In the genomic region with DNA sequence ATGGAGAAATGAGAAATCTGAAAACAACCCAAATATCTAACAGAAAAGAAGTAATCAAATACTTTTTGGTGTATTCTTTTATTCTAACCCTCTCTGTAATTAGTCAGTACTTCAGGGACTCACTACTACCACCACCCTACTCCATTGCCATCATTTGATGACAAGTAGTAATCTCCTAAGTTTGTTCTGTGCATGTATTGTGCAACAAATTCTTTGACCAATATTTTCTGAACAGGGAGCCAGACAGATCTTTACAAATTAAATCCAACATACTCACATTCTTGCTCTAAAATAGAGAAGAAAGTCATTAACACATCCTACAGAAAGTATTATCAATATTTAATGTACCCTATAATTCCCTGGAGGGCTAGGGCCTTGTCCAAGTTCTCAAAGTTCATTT, we compare ENCODE assay signal across 11 cellular contexts.
"Had no signal": no experiment of that assay in that cellular context is flagged by ENCODE, and none has a peak within 500 bp of the region (broad histone marks: within the 10 kb centered on the region; RNA-seq: fewer than 3 reads in every experiment).

No MANE protein-coding gene starts in this region.

- H2AFZ ChIP-seq: GM23248, GM23338 had no signal

- H3K4me2 ChIP-seq: GM23338 had no signal

- ATAC-seq: GM23338, HCT116 had no signal

- DNase-seq: GM23248, GOT3, H7, H9, HCEC 1CT, HFFc6 had no signal

- H3K36me3 ChIP-seq: HAP-1 had no signal

- H3K27ac ChIP-seq: GM23248 had no signal

- H3K9ac ChIP-seq: GM23248 had no signal

- FAIRE-seq: H1, H54 had no signal

- H3K9me3 ChIP-seq: HAP-1 had no signal

- H3K4me3 ChIP-seq: GM23248, GM23338, HAP-1 had no signal

- H3K4me1 ChIP-seq: HAP-1 had no signal
